Comparison of ENCODE assay signal across 18 cellular contexts in the genomic region with DNA sequence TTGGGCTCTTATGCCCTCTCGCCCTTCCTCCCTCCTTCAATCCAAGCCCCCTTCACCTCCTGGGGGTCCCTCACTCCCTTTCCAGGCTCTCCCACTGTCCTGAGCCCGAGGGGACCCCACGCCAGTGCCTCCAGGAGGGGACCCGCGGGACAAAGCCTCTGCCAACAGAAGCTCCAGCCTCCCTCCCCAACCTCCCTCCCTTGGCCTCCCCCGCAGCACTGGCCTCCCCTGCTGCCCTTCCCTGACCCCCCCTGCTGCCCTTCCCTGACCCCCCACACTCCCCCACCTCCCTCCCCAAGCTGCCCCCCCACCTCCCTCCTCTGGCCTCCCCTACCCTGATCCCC.
"Had no signal": no experiment of that assay in that cellular context is flagged by ENCODE, and none has a peak within 500 bp of the region (broad histone marks: within the 10 kb centered on the region; RNA-seq: fewer than 3 reads in every experiment).

No MANE protein-coding gene starts in this region.

- DNase-seq: effector memory CD4-positive, alpha-beta T cell; foreskin fibroblast; gastrocnemius medialis; left cardiac atrium; mesenchymal stem cell; naive thymus-derived CD4-positive, alpha-beta T cell; retina; stimulated activated CD4-positive, alpha-beta T cell treated with anti-CD3 and anti-CD28 coated beads, Interleukin-15, amount 100 ng/mL, for 24 hours; stimulated activated CD4-positive, alpha-beta T cell treated with anti-CD3 and anti-CD28 coated beads, Interleukin-2, amount 100 ng/mL, for 48 hours had no signal

- H3K9me3 ChIP-seq: colonic mucosa, gastrocnemius medialis, neutrophil, pancreas, thoracic aorta had no signal

- H3K4me1 ChIP-seq: gastrocnemius medialis, left lung, pancreas, tibial nerve had no signal

- H3K36me3 ChIP-seq: colonic mucosa, gastrocnemius medialis, neutrophil, pancreas, thoracic aorta had no signal

- ATAC-seq: gastrocnemius medialis, left cardiac atrium had no signal

- H3K4me3 ChIP-seq: colonic mucosa, gastrocnemius medialis, left lung, mucosa of descending colon, pancreas, skin epidermis, thoracic aorta, tibial nerve, upper lobe of left lung had no signal

- H3K27me3 ChIP-seq: colonic mucosa, gastrocnemius medialis, left lung, pancreas, tibial nerve, upper lobe of left lung had no signal

- H3K27ac ChIP-seq: gastrocnemius medialis, left lung, neutrophil, pancreas, skin epidermis, thoracic aorta, tibial nerve, upper lobe of left lung had no signal
